8 cellular contexts compared by ENCODE assay signal in the genomic region with DNA sequence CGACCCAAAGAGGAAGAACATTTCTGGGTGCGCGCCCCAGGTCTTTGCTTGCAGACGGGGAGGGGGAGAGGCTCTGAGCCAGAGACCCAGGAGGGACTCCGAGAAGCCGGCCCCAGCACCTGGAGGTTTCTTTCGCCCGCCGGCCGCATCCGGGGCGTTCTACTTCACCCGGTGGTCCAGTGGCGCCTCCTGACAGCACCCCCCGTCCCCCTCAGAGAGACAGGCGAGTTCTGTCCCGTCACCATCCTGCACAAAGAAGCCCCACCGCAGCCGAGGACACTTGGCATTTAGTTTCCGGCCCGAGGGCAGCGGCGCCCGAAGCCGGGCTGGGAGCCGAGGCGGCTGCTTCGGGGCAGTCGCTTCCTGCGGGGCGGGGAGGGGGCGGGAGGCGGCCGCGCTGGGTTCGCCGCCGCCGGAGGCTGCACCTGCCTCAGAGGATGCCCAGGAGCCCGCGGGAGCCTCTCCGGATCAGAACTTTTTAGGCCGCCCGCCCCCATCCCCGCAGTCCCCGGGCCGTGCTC. TPM values are rescaled to one million over a fixed set of nuclear protein-coding genes. Genes with fewer than 3 reads are reported as not detected.
DNase-seq lines count a peak whose midpoint lies in the region; ATAC-seq and TF ChIP-seq lines count a peak whose summit lies in the region.

Gene TMEM178B (plus strand): TSS at position 424 of the 521 bp plus-strand sequence.

- H3K79me2 ChIP-seq in neural cell (replicated peaks; ENCODE audit: insufficient read depth, low read length) = peaks cover 66% of the 10 kb centered on the region

- H3K27ac ChIP-seq in VCaP = peak within 1 kb of the TSS; percentile 92
- peak within 1 kb of the TSS; percentile 93 for H3K27ac ChIP-seq in neural cell (ENCODE audit: low read length)

- peak within 1 kb of the TSS; percentile 30 for H3K4me3 ChIP-seq in fibroblast of mammary gland (ENCODE audit: control insufficient read depth, low read depth, low read length)
- peak within 1 kb of the TSS; percentile 100 for H3K4me3 ChIP-seq in neural cell (ENCODE audit: low read length)

- no peaks in the 10 kb centered on the region for H3K9me2 ChIP-seq in neural cell (ENCODE audit: insufficient read depth, low read length)

- H3K9ac ChIP-seq in neural cell (ENCODE audit: low read length) = peak within 1 kb of the TSS; percentile 92

- peaks cover 47% of the 10 kb centered on the region for H4K20me1 ChIP-seq in neural cell (ENCODE audit: insufficient read depth)

- TF ChIP-seq CTCF in VCaP (conservative IDR thresholded peaks at IDR 0.05) (no peak), fibroblast of mammary gland (conservative IDR thresholded peaks at IDR 0.05; ENCODE audit: control insufficient read depth, insufficient read depth, low read depth, low read length) (no peak), neural cell (IDR thresholded peaks at IDR 0.05; ENCODE audit: poor library complexity, severe bottlenecking) (no peak)

- H3K4me2 ChIP-seq in neural cell (ENCODE audit: low read length) = peak within 1 kb of the TSS; percentile 100

- peak; percentile 63 for DNase-seq in activated effector memory CD4-positive, alpha-beta T cell treated with anti-CD3 and anti-CD28 coated beads, Interleukin-2, amount 50 U/mL, for 16 hours
- no peak for DNase-seq in activated effector memory CD4-positive, alpha-beta T cell treated with Interleukin-2 at 50 U/mL for 16 hours
- DNase-seq in fibroblast of mammary gland (ENCODE audit: low read depth) (no peak), superior temporal gyrus (ENCODE audit: extremely low spot score) (no peak)
- DNase-seq in stimulated activated CD4-positive, alpha-beta T cell treated with anti-CD3 and anti-CD28 coated beads, Interleukin-1b, Interleukin-23, amount 100 ng/mL, for 48 hours = no peak

- H3K9me3 ChIP-seq in neural cell (ENCODE audit: low read length) = no peaks in the 10 kb centered on the region

- H3K36me3 ChIP-seq in neural cell (ENCODE audit: insufficient read depth, low read length) = peaks cover 7% of the 10 kb centered on the region

- no peaks in the 10 kb centered on the region for H3K27me3 ChIP-seq in neural cell (ENCODE audit: insufficient read depth, low read depth, low read length)

- no peak for TF ChIP-seq RAD21 in neural cell (conservative IDR thresholded peaks at IDR 0.05)

- no peak for TF ChIP-seq EP300 in neural cell (conservative IDR thresholded peaks at IDR 0.05; ENCODE audit: poor library complexity, severe bottlenecking)

- ATAC-seq in GM18511 (IDR thresholded peaks at IDR 0.05; ENCODE audit: unreplicated experiment) = no peak

- no peak within 1 kb of the TSS for H2AFZ ChIP-seq in neural cell (ENCODE audit: low read depth, low read length)

- H3F3A ChIP-seq in neural cell (ENCODE audit: insufficient read depth, low read length, poor library complexity, severe bottlenecking) = peaks cover 5% of the 10 kb centered on the region

TF ChIP-seq in neural cell, 6 proteins besides CTCF, POLR2A, EP300 and RAD21:
- TF ChIP-seq SMC3 (conservative IDR thresholded peaks at IDR 0.05; ENCODE audit: poor library complexity) = no peak
- no peak for TF ChIP-seq EZH2 (IDR thresholded peaks at IDR 0.05; ENCODE audit: borderline replicate concordance, insufficient read depth, low read length, poor library complexity, severe bottlenecking)
- TF ChIP-seq TAF1 (IDR thresholded peaks at IDR 0.05; ENCODE audit: low read depth) = no peak
- TF ChIP-seq POLR2AphosphoS5 (IDR thresholded peaks at IDR 0.05) = no peak
- TF ChIP-seq, protein P1, sequence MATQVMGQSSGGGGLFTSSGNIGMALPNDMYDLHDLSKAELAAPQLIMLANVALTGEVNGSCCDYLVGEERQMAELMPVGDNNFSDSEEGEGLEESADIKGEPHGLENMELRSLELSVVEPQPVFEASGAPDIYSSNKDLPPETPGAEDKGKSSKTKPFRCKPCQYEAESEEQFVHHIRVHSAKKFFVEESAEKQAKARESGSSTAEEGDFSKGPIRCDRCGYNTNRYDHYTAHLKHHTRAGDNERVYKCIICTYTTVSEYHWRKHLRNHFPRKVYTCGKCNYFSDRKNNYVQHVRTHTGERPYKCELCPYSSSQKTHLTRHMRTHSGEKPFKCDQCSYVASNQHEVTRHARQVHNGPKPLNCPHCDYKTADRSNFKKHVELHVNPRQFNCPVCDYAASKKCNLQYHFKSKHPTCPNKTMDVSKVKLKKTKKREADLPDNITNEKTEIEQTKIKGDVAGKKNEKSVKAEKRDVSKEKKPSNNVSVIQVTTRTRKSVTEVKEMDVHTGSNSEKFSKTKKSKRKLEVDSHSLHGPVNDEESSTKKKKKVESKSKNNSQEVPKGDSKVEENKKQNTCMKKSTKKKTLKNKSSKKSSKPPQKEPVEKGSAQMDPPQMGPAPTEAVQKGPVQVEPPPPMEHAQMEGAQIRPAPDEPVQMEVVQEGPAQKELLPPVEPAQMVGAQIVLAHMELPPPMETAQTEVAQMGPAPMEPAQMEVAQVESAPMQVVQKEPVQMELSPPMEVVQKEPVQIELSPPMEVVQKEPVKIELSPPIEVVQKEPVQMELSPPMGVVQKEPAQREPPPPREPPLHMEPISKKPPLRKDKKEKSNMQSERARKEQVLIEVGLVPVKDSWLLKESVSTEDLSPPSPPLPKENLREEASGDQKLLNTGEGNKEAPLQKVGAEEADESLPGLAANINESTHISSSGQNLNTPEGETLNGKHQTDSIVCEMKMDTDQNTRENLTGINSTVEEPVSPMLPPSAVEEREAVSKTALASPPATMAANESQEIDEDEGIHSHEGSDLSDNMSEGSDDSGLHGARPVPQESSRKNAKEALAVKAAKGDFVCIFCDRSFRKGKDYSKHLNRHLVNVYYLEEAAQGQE (IDR thresholded peaks at IDR 0.05; ENCODE audit: borderline replicate concordance) = no peak
- TF ChIP-seq MXI1 (conservative IDR thresholded peaks at IDR 0.05; ENCODE audit: poor library complexity, severe bottlenecking) = no peak
TF ChIP-seq in neural cell: peak in this region for 0.

RNA-seq across cellular contexts. Expression of gene TMEM178B, which starts in this region (rescaled TPM):
- 40.7 and 44.9 TPM in 2 replicates for polyA plus RNA-seq in neural cell
- polyA minus RNA-seq in neural cell = 140 and 154 TPM in 2 replicates
